In the genomic region with DNA sequence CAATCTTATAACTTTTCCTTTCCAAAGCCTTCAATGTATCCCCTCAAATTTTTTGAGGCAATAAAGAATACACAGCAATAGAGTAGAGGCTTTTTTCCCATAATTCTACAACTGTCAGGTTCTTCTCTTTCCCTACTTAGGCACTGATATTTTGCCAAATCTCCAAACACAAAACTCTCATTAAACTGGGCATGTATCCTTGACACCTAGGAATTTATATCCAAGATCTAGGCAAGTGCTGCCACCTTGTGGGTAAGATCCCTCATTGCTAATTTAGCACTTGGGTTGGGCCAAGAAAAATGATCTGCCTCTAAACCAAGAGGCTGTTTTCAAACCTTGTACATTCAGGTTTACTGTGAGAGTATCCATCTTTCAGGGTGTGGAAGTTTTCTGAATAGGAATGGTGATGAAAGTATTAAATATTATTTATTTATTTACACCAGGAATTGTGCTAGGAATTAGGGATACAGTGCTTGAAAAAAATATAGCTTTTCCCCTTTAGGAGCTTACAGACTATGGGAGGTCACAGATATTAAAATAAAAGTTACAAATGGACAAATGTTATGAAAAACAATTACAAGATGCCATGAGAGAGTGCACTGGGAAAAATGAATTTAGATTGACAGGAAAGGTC, we compare ENCODE assay signal across 9 cellular contexts. TPM values are rescaled to one million over a fixed set of nuclear protein-coding genes. Genes with fewer than 3 reads are reported as not detected.
DNase-seq lines count a peak whose midpoint lies in the region; ATAC-seq, FAIRE-seq and TF ChIP-seq lines count a peak whose summit lies in the region.
"Had no signal": no experiment of that assay in that cellular context is flagged by ENCODE, and none has a peak within 500 bp of the region (broad histone marks: within the 10 kb centered on the region; RNA-seq: fewer than 3 reads in every experiment).

No MANE protein-coding gene starts in this region.

- no peaks in the 10 kb centered on the region for H3K4me1 ChIP-seq in kidney (ENCODE audit: control insufficient read depth in 1 of 2, insufficient read depth in 1 of 2, low read depth in 1 of 2, low read length in 2 of 2)

- POLR2A ChIA-PET in T-cell (lab: Charles Lee): interaction anchor here in 1 of 2 donors (0.6 kb wide), 1 partner anchor 135 kb away, joined by 3 read pairs; no protein-coding TSS in a partner anchor

- FAIRE-seq in bronchial epithelial cell (lab: Jason Lieb, UNC) (no peak), kidney (lab: Jason Lieb, UNC) (peak; percentile 88)

- intact Hi-C loops in kidney (cut with DNase I): no loop called here

- H3K27me3 Mint-ChIP-seq in T-cell: no peaks in the 10 kb centered on the region

- H3K36me3 ChIP-seq in bronchial epithelial cell (ENCODE audit: control insufficient read depth, insufficient read depth, low read length) (peaks cover 5% of the 10 kb centered on the region), kidney (ENCODE audit: control insufficient read depth in 1 of 2, insufficient read depth in 2 of 2, low read length in 2 of 2) (peaks cover 9 to 12% of the 10 kb centered on the region in 2 donors)

- peaks cover 34% of the 10 kb centered on the region for H3K36me3 Mint-ChIP-seq in T-cell

- TF ChIP-seq CTCF in NB4 (IDR thresholded peaks at IDR 0.05; ENCODE audit: low read depth, low read length) (peak; percentile 68), bronchial epithelial cell (IDR thresholded peaks at IDR 0.05; ENCODE audit: insufficient read depth, low read length, severe bottlenecking) (peak; percentile 63), kidney (IDR thresholded peaks at IDR 0.05; ENCODE audit: borderline replicate concordance, extremely low read depth, insufficient read depth) (peak; percentile 80)

- H3K9me3 Mint-ChIP-seq in T-cell: no peaks in the 10 kb centered on the region

- H3K27me3 ChIP-seq in bronchial epithelial cell (ENCODE audit: control insufficient read depth, insufficient read depth, low read length): no peaks in the 10 kb centered on the region

- CTCF ChIA-PET in T-cell (lab: Charles Lee): interaction anchor here (0.6 to 3.8 kb wide), 27 partner anchors 12 to 1162 kb away, joined by 3 to 20 read pairs (median 4); partner anchors contain the start of genes NCBP1 (in 2 of the 2), TDRD7 (in 2 of the 2), TSTD2 (in 2 of the 2) and ZNF782 (in 1 of the 2)

- H3K4me3 ChIP-seq in NB4 (ENCODE audit: low read depth, low read length) (no peak overlapping the region), bronchial epithelial cell (ENCODE audit: low read depth, low read length) (no peak overlapping the region), kidney (ENCODE audit: low read length in 2 of 2) (no peak overlapping the region)

- H3K27ac ChIP-seq in kidney (ENCODE audit: low read depth in 2 of 2, low read length in 2 of 2): no peak overlapping the region
- H3K27ac ChIP-seq: epithelial cell of prostate had no signal

- no peak for TF ChIP-seq POLR2A in NB4 (IDR thresholded peaks at IDR 0.05; ENCODE audit: extremely low read depth, insufficient read length)

- no peak overlapping the region for H3K27ac Mint-ChIP-seq in T-cell

- peak in 2 of 4 experiments; percentile 52 to 55 for ATAC-seq in T-cell (replicated peaks in 1 of 4)
- ATAC-seq in HG03520 (IDR thresholded peaks at IDR 0.05; ENCODE audit: unreplicated experiment): no peak

- peaks cover 0 to 5% (median 0%) of the 10 kb centered on the region in 3 donors for H3K4me1 Mint-ChIP-seq in T-cell

- no peaks in the 10 kb centered on the region for H3K9me3 ChIP-seq in kidney (ENCODE audit: control insufficient read depth in 1 of 2, low read length in 2 of 2)

- DNase-seq in NCI-H2081 (lab: John Stamatoyannopoulos, UW): peak; percentile 51 to 63
- DNase-seq in NCI-H2081 treated with DMSO at 0.1 percent for 48 hours (lab: John Stamatoyannopoulos, UW): no peak
- DNase-seq in NB4 (ENCODE audit: low read depth): peak; percentile 67
- DNase-seq in T-cell: peak in 31 of 34 experiments; percentile 7 to 60 (median 38)
- DNase-seq in bronchial epithelial cell (ENCODE audit: low read depth): peak; percentile 61
- DNase-seq in kidney: no peak
- DNase-seq in stimulated activated CD4-positive, alpha-beta T cell treated with anti-CD3 and anti-CD28 coated beads, Interleukin-4, amount 100 ng/mL, for 48 hours (ENCODE audit: low read depth in 2 of 2): peak; percentile 33 to 41

- H3K4me3 Mint-ChIP-seq in T-cell: no peak overlapping the region

- H3K9ac ChIP-seq in kidney (ENCODE audit: low read length in 2 of 2): no peak overlapping the region

RNA-seq across cellular contexts. Expression of gene TSTD2, which starts 17.6 kb away (rescaled TPM):
- 10 to 100 TPM; 15.4 to 24.0 (median 17.9) TPM for total RNA-seq in T-cell
- total RNA-seq in bronchial epithelial cell: 15.0 and 19.3 TPM in 2 replicates
- 23.4 TPM for total RNA-seq in kidney
- polyA plus RNA-seq in kidney (ENCODE audit: insufficient read depth, low read depth, low replicate concordance): 9.0 TPM

RNA-seq across cellular contexts. Expression of gene NCBP1, which starts 18.1 kb away (rescaled TPM):
- total RNA-seq in T-cell (10 to 100 TPM; 31.9 to 38.7 (median 33.8) TPM), bronchial epithelial cell (23.6 and 25.0 TPM in 2 replicates), kidney (28.5 TPM)
- polyA plus RNA-seq in kidney (ENCODE audit: insufficient read depth, low read depth, low replicate concordance): 15.1 TPM

Comparison
In these comparisons a context has a peak if more than half of its experiments do, and no peak if none do; other contexts are left out.
1. DNase-seq: peak in NCI-H2081 (2 of 2), NB4 (single experiment), T-cell (31 of 34), bronchial epithelial cell (single experiment) and stimulated activated CD4-positive, alpha-beta T cell treated with anti-CD3 and anti-CD28 coated beads, Interleukin-4, amount 100 ng/mL, for 48 hours (2 of 2); none in NCI-H2081 treated with DMSO at 0.1 percent for 48 hours (single experiment) and kidney (single experiment).
2. Peak in every context shown above with its lines, with median percentiles within 50 percentile points of each other: CTCF ChIP-seq.